In genomic region chr11:63574856-63575602, GRCh38 we compare ENCODE assay signal across 9 cellular contexts. TPM values are rescaled to one million over a fixed set of nuclear protein-coding genes. Genes with fewer than 3 reads are reported as not detected.
DNase-seq lines count a peak whose midpoint lies in the region; ATAC-seq and TF ChIP-seq lines count a peak whose summit lies in the region.
"Had no signal": no experiment of that assay in that cellular context is flagged by ENCODE, and none has a peak within 500 bp of the region (broad histone marks: within the 10 kb centered on the region; RNA-seq: fewer than 3 reads in every experiment).

No MANE protein-coding gene starts in this region.

- peaks cover 5% of the 10 kb centered on the region; the same call in 1 of the 2 replicates for H3K36me3 Mint-ChIP-seq in HFFc6 (ENCODE audit: low read depth)
- H3K36me3 Mint-ChIP-seq in activated naive CD8-positive, alpha-beta T cell treated with anti-CD3 and anti-CD28 coated beads, Interleukin-2, amount 50 U/mL, for 24 hours (ENCODE audit: low read depth): peaks cover 5% of the 10 kb centered on the region
- peaks cover 22% of the 10 kb centered on the region for H3K36me3 Mint-ChIP-seq in stimulated activated effector memory CD8-positive, alpha-beta T cell treated with anti-CD3 and anti-CD28 coated beads, Interleukin-12 subunit alpha, Interleukin-12 subunit beta, amount 100 ng/mL, for 72 hours

- H3K9me3 Mint-ChIP-seq in HFFc6: peaks cover 6% of the 10 kb centered on the region; the same call in 1 of the 2 replicates
- H3K9me3 Mint-ChIP-seq in activated naive CD8-positive, alpha-beta T cell treated with anti-CD3 and anti-CD28 coated beads, Interleukin-2, amount 50 U/mL, for 24 hours: peaks cover 3% of the 10 kb centered on the region
- no peaks in the 10 kb centered on the region for H3K9me3 Mint-ChIP-seq in stimulated activated effector memory CD8-positive, alpha-beta T cell treated with anti-CD3 and anti-CD28 coated beads, Interleukin-12 subunit alpha, Interleukin-12 subunit beta, amount 100 ng/mL, for 72 hours

- peaks cover 10% of the 10 kb centered on the region for H3K27me3 Mint-ChIP-seq in HFFc6 (ENCODE audit: insufficient read depth)
- no peaks in the 10 kb centered on the region for H3K27me3 Mint-ChIP-seq in activated naive CD8-positive, alpha-beta T cell treated with anti-CD3 and anti-CD28 coated beads, Interleukin-2, amount 50 U/mL, for 24 hours

- intact Hi-C loops in left colon (cut with DNase I, micrococcal nuclease): no loop called here

- TF ChIP-seq CTCF in HFFc6 (IDR thresholded peaks at IDR 0.05): no peak
- no peak for TF ChIP-seq CTCF in GM20000 (IDR thresholded peaks at IDR 0.05; ENCODE audit: extremely low read depth, missing control alignments)

- H3K27ac Mint-ChIP-seq in HFFc6: peak overlapping the region; percentile 81
- peak overlapping the region; percentile 61 for H3K27ac Mint-ChIP-seq in activated naive CD8-positive, alpha-beta T cell treated with anti-CD3 and anti-CD28 coated beads, Interleukin-2, amount 50 U/mL, for 24 hours
- peak overlapping the region; percentile 92 for H3K27ac Mint-ChIP-seq in stimulated activated effector memory CD8-positive, alpha-beta T cell treated with anti-CD3 and anti-CD28 coated beads, Interleukin-12 subunit alpha, Interleukin-12 subunit beta, amount 100 ng/mL, for 72 hours

- peaks cover 19% of the 10 kb centered on the region for H3K4me1 Mint-ChIP-seq in HFFc6 (ENCODE audit: low read depth)
- peaks cover 14% of the 10 kb centered on the region for H3K4me1 Mint-ChIP-seq in activated naive CD8-positive, alpha-beta T cell treated with anti-CD3 and anti-CD28 coated beads, Interleukin-2, amount 50 U/mL, for 24 hours
- peaks cover 32% of the 10 kb centered on the region for H3K4me1 Mint-ChIP-seq in stimulated activated effector memory CD8-positive, alpha-beta T cell treated with anti-CD3 and anti-CD28 coated beads, Interleukin-12 subunit alpha, Interleukin-12 subunit beta, amount 100 ng/mL, for 72 hours

- H3K4me3 Mint-ChIP-seq in HFFc6: peak overlapping the region; percentile 86
- H3K4me3 Mint-ChIP-seq in activated naive CD8-positive, alpha-beta T cell treated with anti-CD3 and anti-CD28 coated beads, Interleukin-2, amount 50 U/mL, for 24 hours: peak overlapping the region; percentile 56
- peak overlapping the region; percentile 71 for H3K4me3 Mint-ChIP-seq in stimulated activated effector memory CD8-positive, alpha-beta T cell treated with anti-CD3 and anti-CD28 coated beads, Interleukin-12 subunit alpha, Interleukin-12 subunit beta, amount 100 ng/mL, for 72 hours

- DNase-seq in HFFc6: no peak
- DNase-seq in activated naive CD8-positive, alpha-beta T cell treated with anti-CD3 and anti-CD28 coated beads, Interleukin-2, amount 50 U/mL, for 24 hours: no peak
- peak; percentile 18 to 58 for DNase-seq in left colon
- no peak for DNase-seq in stimulated activated effector memory CD8-positive, alpha-beta T cell treated with anti-CD3 and anti-CD28 coated beads, Interleukin-12 subunit alpha, Interleukin-12 subunit beta, amount 100 ng/mL, for 72 hours (ENCODE audit: low spot score in 2 of 2)
- no peak for DNase-seq in GM20000 (ENCODE audit: low spot score)
- DNase-seq in activated CD4-positive, alpha-beta T cell treated with anti-CD3 and anti-CD28 coated beads for 1 hour: no peak
- DNase-seq in NCI-H128 (lab: John Stamatoyannopoulos, UW; ENCODE audit: unreplicated experiment): no peak
- DNase-seq: NCI-H524 treated with DMSO at 0.1 percent for 48 hours had no signal

- no peak for ATAC-seq in activated naive CD8-positive, alpha-beta T cell treated with anti-CD3 and anti-CD28 coated beads, Interleukin-2, amount 50 U/mL, for 24 hours
- ATAC-seq in left colon (peak; percentile 62), HG03354 (IDR thresholded peaks at IDR 0.05; ENCODE audit: poor library complexity, severe bottlenecking, unreplicated experiment) (no peak)
- no peak for ATAC-seq in stimulated activated effector memory CD8-positive, alpha-beta T cell treated with anti-CD3 and anti-CD28 coated beads, Interleukin-12 subunit alpha, Interleukin-12 subunit beta, amount 100 ng/mL, for 72 hours

RNA-seq across cellular contexts. Expression of gene PLAAT2, which starts 11.8 kb away (rescaled TPM):
- total RNA-seq in HFFc6 (2021; fragmentation: NEBNext Ultra II Directional; extraction: Animal tissue kit (Norgen Biotek cat#: 25700)): not detected
- total RNA-seq in left colon: 10 to 100 TPM in 1 of 2 donors, 1 to 10 TPM in 1; 3.8 to 53.6 TPM

RNA-seq across cellular contexts. Expression of gene PLAAT4, which starts 38.4 kb away (rescaled TPM):
- 1 to 10 TPM in 1 of 6 experiments, under 1 TPM in 4, not detected in 1; 0.43 to 1.9 (median 0.82) TPM for total RNA-seq in HFFc6 (2021; fragmentation: NEBNext Ultra II Directional; extraction: Animal tissue kit (Norgen Biotek cat#: 25700))
- 10 to 100 TPM; 43.9 to 51.4 TPM for total RNA-seq in left colon

RNA-seq across cellular contexts. Expression of gene PLAAT3, which starts 39.2 kb away (rescaled TPM):
- total RNA-seq in HFFc6 (2021; fragmentation: NEBNext Ultra II Directional; extraction: Animal tissue kit (Norgen Biotek cat#: 25700)): 10 to 100 TPM in 1 of 6 experiments, 1 to 10 TPM in 5; 8.0 to 11.2 (median 8.6) TPM
- total RNA-seq in left colon: 1 to 10 TPM; 5.9 to 6.6 TPM

Comparison
In these comparisons a context has a peak if more than half of its experiments do, and no peak if none do; other contexts are left out.
1. DNase-seq: peak in left colon (2 of 2); none in HFFc6 (single experiment), activated naive CD8-positive, alpha-beta T cell treated with anti-CD3 and anti-CD28 coated beads, Interleukin-2, amount 50 U/mL, for 24 hours (single experiment), stimulated activated effector memory CD8-positive, alpha-beta T cell treated with anti-CD3 and anti-CD28 coated beads, Interleukin-12 subunit alpha, Interleukin-12 subunit beta, amount 100 ng/mL, for 72 hours (0 of 2), GM20000 (single experiment), activated CD4-positive, alpha-beta T cell treated with anti-CD3 and anti-CD28 coated beads for 1 hour (single experiment) and NCI-H128 (single experiment).
2. RNA of gene PLAAT2, which starts 11.8 kb away (total RNA-seq): 3.8 to 53.6 TPM in left colon; not detected in HFFc6; every median in the first group is over 4 times any median in the second.
3. RNA of gene PLAAT4, which starts 38.4 kb away (total RNA-seq): 43.9 to 51.4 TPM in left colon; 0.43 to 1.9 TPM in HFFc6; every median in the first group is over 10 times any median in the second.
4. Peak in every context shown above with its lines, with median percentiles within 50 percentile points of each other: H3K27ac Mint-ChIP-seq and H3K4me3 Mint-ChIP-seq.